In the genomic region with DNA sequence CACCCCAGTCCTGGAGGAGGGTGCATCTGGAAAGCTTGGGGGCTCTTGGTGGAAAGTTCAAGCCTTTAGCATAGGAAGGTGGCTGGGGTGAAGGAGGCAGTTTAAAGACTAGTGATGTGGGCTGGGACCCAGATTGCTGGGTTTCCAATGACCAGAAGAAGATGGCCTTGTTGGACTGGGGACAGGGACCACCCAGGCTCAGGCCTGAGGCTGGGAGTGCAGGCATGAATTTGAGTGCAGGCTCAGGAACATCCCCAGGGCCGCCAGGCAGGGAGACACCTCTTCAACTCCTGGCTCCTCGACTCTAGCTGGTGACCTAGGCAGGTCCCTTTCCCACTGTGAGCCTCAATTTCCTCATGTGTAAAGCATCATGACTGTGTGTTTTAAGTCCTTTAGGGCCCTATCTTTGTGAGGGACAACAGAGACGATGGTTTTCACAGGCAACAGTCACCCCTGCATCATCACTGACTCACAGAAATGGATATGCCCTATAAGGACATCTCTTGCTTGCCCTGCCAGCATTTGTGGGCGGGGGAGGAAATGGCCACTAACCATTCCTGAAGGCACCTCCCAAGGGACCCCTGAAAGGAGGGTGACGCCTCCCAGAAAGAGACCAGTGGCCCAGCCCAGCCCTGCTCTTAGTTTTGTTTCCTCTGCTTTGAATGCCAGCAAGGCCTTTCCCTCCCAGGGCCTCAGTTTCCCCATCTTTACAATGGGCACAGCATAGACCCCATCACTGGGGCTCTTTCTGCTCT, we compare ENCODE assay signal across 9 cellular contexts. TPM values are rescaled to one million over a fixed set of nuclear protein-coding genes. Genes with fewer than 3 reads are reported as not detected.
A peak's percentile ranks its signal among the peaks of the same experiment; 100 is the strongest.
DNase-seq lines count a peak whose midpoint lies in the region; ATAC-seq and TF ChIP-seq lines count a peak whose summit lies in the region.
"Had no signal": no experiment of that assay in that cellular context is flagged by ENCODE, and none has a peak within 500 bp of the region (broad histone marks: within the 10 kb centered on the region; RNA-seq: fewer than 3 reads in every experiment).

No MANE protein-coding gene starts in this region.

- no peak overlapping the region for H3K4me3 ChIP-seq in left lung
- H3K4me3 ChIP-seq in upper lobe of right lung, result no peak overlapping the region
- H3K4me3 ChIP-seq: cardiac muscle cell had no signal

- ATAC-seq in activated naive CD8-positive, alpha-beta T cell treated with anti-CD3 and anti-CD28 coated beads, Interleukin-2, amount 10 ng/mL, durations not matched to agents 7 days and 5 days (ENCODE audit: low read depth), result peak; percentile 48
- ATAC-seq in left lung (peak; percentile 64), upper lobe of right lung (peak; percentile 56)

- TF ChIP-seq CTCF in left lung (IDR thresholded peaks at IDR 0.05) (no peak), upper lobe of right lung (IDR thresholded peaks at IDR 0.05) (no peak)

- H3K4me1 Mint-ChIP-seq in activated naive CD8-positive, alpha-beta T cell treated with anti-CD3 and anti-CD28 coated beads, Interleukin-2, amount 10 ng/mL, durations not matched to agents 7 days and 5 days, result peaks cover 81% of the 10 kb centered on the region

- H3K36me3 ChIP-seq in left lung, result peaks cover 0 to 24% of the 10 kb centered on the region in 2 donors
- peaks cover 8% of the 10 kb centered on the region for H3K36me3 ChIP-seq in upper lobe of right lung
- H3K36me3 ChIP-seq: cardiac muscle cell had no signal

- H3K9me3 Mint-ChIP-seq in activated naive CD8-positive, alpha-beta T cell treated with anti-CD3 and anti-CD28 coated beads, Interleukin-2, amount 10 ng/mL, durations not matched to agents 7 days and 5 days, result no peaks in the 10 kb centered on the region

- H3K27ac Mint-ChIP-seq in activated naive CD8-positive, alpha-beta T cell treated with anti-CD3 and anti-CD28 coated beads, Interleukin-2, amount 10 ng/mL, durations not matched to agents 7 days and 5 days, result peak overlapping the region; percentile 92

- intact Hi-C loops in left lung (cut with DNase I), result no loop called here
- intact Hi-C loops in upper lobe of right lung (cut with DNase I), result no loop called here

- no peaks in the 10 kb centered on the region for H3K27me3 Mint-ChIP-seq in activated naive CD8-positive, alpha-beta T cell treated with anti-CD3 and anti-CD28 coated beads, Interleukin-2, amount 10 ng/mL, durations not matched to agents 7 days and 5 days

- DNase-seq in stimulated activated CD4-positive, alpha-beta T cell treated with anti-CD3 and anti-CD28 coated beads, Interleukin-15, amount 100 ng/mL, for 24 hours, result peak; percentile 64
- DNase-seq in stimulated activated CD4-positive, alpha-beta T cell treated with anti-CD3 and anti-CD28 coated beads, Interleukin-4, amount 100 ng/mL, for 4 hours, result no peak
- peak; percentile 96 for DNase-seq in LHCN-M2 (ENCODE audit: low read depth)
- DNase-seq in activated naive CD8-positive, alpha-beta T cell treated with anti-CD3 and anti-CD28 coated beads, Interleukin-2, amount 10 ng/mL, durations not matched to agents 7 days and 5 days, result peak; percentile 39
- no peak for DNase-seq in left lung
- no peak for DNase-seq in upper lobe of right lung
- DNase-seq in NCI-H1105 treated with DMSO at 0.1 percent for 48 hours (lab: John Stamatoyannopoulos, UW), result no peak
- DNase-seq in iPS-NIHi7 (ENCODE audit: extremely low spot score), result no peak

- H3K4me1 ChIP-seq in left lung (peaks cover 0 to 70% of the 10 kb centered on the region in 2 donors), upper lobe of right lung (peaks cover 22% of the 10 kb centered on the region)

- H3K27me3 ChIP-seq in left lung (no peaks in the 10 kb centered on the region), upper lobe of right lung (no peaks in the 10 kb centered on the region)

- peaks cover 46% of the 10 kb centered on the region for H3K36me3 Mint-ChIP-seq in activated naive CD8-positive, alpha-beta T cell treated with anti-CD3 and anti-CD28 coated beads, Interleukin-2, amount 10 ng/mL, durations not matched to agents 7 days and 5 days

- H3K4me3 Mint-ChIP-seq in activated naive CD8-positive, alpha-beta T cell treated with anti-CD3 and anti-CD28 coated beads, Interleukin-2, amount 10 ng/mL, durations not matched to agents 7 days and 5 days, result peak overlapping the region; percentile 29

- POLR2A ChIA-PET in activated naive CD8-positive, alpha-beta T cell treated with anti-CD3 and anti-CD28 coated beads, Interleukin-2, amount 10 ng/mL, durations not matched to agents 7 days and 5 days (lab: Charles Lee), result interaction anchor here (1.2 to 4.2 kb wide), 4 partner anchors 9 to 41 kb away, joined by 3 to 47 read pairs (median 8); a partner anchor contains a TSS

- H3K9me3 ChIP-seq in left lung (no peaks in the 10 kb centered on the region), upper lobe of right lung (no peaks in the 10 kb centered on the region)

- H3K27ac ChIP-seq in left lung, result peak overlapping the region; percentile 54 to 77
- H3K27ac ChIP-seq in upper lobe of right lung, result peak overlapping the region; percentile 73
- H3K27ac ChIP-seq: cardiac muscle cell had no signal

RNA-seq across cellular contexts. Expression of a gene that starts 11.1 kb away (rescaled TPM):
- total RNA-seq in LHCN-M2 (2014; rRNA removed) (12.1 and 22.3 TPM in 2 replicates), left lung (10 to 100 TPM; 26.8 to 93.3 TPM), upper lobe of right lung (44.9 TPM)
- polyA plus RNA-seq in LHCN-M2 (2012), result 9.2 TPM
- total RNA-seq in activated naive CD8-positive, alpha-beta T cell treated with anti-CD3 and anti-CD28 coated beads, Interleukin-2, amount 10 ng/mL, durations not matched to agents 7 days and 5 days, result 100 to 1,000 TPM; 401 to 414 TPM
- total RNA-seq: cardiac muscle cell had no signal
- polyA plus RNA-seq: cardiac muscle cell had no signal

RNA-seq across cellular contexts. Expression of a gene that starts 38.7 kb away (rescaled TPM):
- total RNA-seq in LHCN-M2 (2014; rRNA removed) (not detected in 2 replicates), left lung (under 1 TPM; 0.58 to 0.82 TPM), upper lobe of right lung (1.9 TPM)
- polyA plus RNA-seq in LHCN-M2 (2012), result 0.07 TPM
- not detected for total RNA-seq in activated naive CD8-positive, alpha-beta T cell treated with anti-CD3 and anti-CD28 coated beads, Interleukin-2, amount 10 ng/mL, durations not matched to agents 7 days and 5 days

Comparison
In these comparisons a context has a peak if more than half of its experiments do, and no peak if none do; other contexts are left out.
1. DNase-seq: peak in stimulated activated CD4-positive, alpha-beta T cell treated with anti-CD3 and anti-CD28 coated beads, Interleukin-15, amount 100 ng/mL, for 24 hours (single experiment), LHCN-M2 (single experiment) and activated naive CD8-positive, alpha-beta T cell treated with anti-CD3 and anti-CD28 coated beads, Interleukin-2, amount 10 ng/mL, durations not matched to agents 7 days and 5 days (single experiment); none in stimulated activated CD4-positive, alpha-beta T cell treated with anti-CD3 and anti-CD28 coated beads, Interleukin-4, amount 100 ng/mL, for 4 hours (0 of 2), left lung (0 of 2), upper lobe of right lung (single experiment), NCI-H1105 treated with DMSO at 0.1 percent for 48 hours (single experiment) and iPS-NIHi7 (single experiment).
2. Peak in every context shown above with its lines, with median percentiles within 50 percentile points of each other: ATAC-seq.